1 cellular context compared by ENCODE assay signal in the genomic region with DNA sequence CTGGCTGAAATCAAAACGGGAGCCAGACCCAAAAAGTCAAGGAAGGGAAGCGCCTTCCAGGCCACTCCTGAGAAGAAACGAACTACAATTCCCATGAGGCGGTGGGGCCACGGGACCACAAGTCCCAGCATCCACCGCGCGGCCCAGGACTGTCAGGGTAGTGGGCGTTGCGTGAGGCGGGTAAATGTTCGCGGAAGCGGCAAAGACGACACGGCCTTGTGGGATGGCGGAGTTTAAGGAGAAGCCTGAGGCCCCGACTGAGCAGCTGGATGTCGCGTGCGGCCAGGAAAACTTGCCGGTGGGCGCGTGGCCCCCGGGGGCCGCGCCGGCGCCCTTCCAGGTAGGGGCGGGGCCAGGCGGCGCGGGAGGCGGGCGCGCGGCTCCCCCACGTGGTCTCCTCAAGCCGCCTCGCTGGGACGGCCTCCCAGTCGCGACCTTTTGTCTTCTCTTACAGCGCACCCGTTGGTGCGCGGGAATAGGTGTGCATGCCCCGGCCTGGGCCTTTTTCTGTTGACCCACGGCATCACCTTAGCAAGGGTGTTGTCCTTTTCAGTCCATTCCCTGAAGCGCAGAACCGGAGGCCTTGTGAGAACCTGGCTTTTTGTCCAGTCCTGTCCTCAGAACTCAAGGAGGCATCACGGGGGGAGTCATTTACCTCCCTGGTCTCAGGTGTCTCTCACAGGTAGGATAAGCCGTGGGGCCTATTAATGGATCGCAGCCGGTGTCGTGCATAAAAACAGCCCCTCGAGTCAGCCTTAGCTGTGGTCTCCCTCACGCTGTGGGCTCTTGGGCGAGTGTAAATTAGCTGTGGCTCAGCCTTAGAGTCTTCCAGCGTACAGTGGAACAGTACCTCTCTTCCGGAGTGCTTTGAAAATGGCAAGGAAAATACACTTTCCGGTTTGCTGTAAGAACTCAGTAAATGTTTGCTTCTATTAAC.
TF ChIP-seq lines count a peak whose summit lies in the region.

A gene (plus strand): TSS at position 183 of the 937 bp plus-strand sequence. CDS start 2 bp downstream, at position 185.

TF ChIP-seq in HepG2, 621 proteins besides CTCF, POLR2A, EP300 and RAD21 (continued from another document and continues in another):
- TF ChIP-seq MEF2D (CRISPR knock-in tag; IDR thresholded peaks at IDR 0.05) (peak; percentile 24; the same call in 1 of the 2 replicates), KLF15 (CRISPR knock-in tag; IDR thresholded peaks at IDR 0.05; ENCODE audit: borderline replicate concordance) (no peak), SMYD3 (CRISPR knock-in tag; IDR thresholded peaks at IDR 0.05) (no peak), MIER3 (CRISPR knock-in tag; IDR thresholded peaks at IDR 0.05; ENCODE audit: borderline replicate concordance) (peak; percentile 68), KDM4B (CRISPR knock-in tag; IDR thresholded peaks at IDR 0.05) (no peak), PITX1 (CRISPR knock-in tag; IDR thresholded peaks at IDR 0.05) (no peak), HOXA5 (CRISPR knock-in tag; IDR thresholded peaks at IDR 0.05) (no peak), MAFG (CRISPR knock-in tag; IDR thresholded peaks at IDR 0.05) (no peak), HDAC2 (CRISPR knock-in tag; IDR thresholded peaks at IDR 0.05) (no peak), SNRNP70 (IDR thresholded peaks at IDR 0.05; ENCODE audit: low read depth, low read length) (no peak), RCOR2 (CRISPR knock-in tag; IDR thresholded peaks at IDR 0.05) (no peak), MED1 (CRISPR knock-in tag; IDR thresholded peaks at IDR 0.05) (0 out of 2 replicates have a peak, but pooled peaks have one; percentile 26), KDM5A (IDR thresholded peaks at IDR 0.05; ENCODE audit: borderline replicate concordance, low read length) (peak; percentile 79; the same call in 1 of the 2 replicates), MLLT10 (CRISPR knock-in tag; IDR thresholded peaks at IDR 0.05) (no peak), ONECUT2 (CRISPR knock-in tag; IDR thresholded peaks at IDR 0.05) (no peak), SPEN (CRISPR knock-in tag; IDR thresholded peaks at IDR 0.05; ENCODE audit: low read depth) (no peak; the same call in 1 of the 2 replicates), DPF2 (CRISPR knock-in tag; IDR thresholded peaks at IDR 0.05; ENCODE audit: borderline replicate concordance, low read depth) (no peak), NFATC3 (CRISPR knock-in tag; IDR thresholded peaks at IDR 0.05) (no peak), ZBTB21 (CRISPR knock-in tag; IDR thresholded peaks at IDR 0.05) (no peak), ZNF263 (CRISPR knock-in tag; IDR thresholded peaks at IDR 0.05) (peak; percentile 34; the same call in 1 of the 2 replicates), ZNF883 (CRISPR knock-in tag; IDR thresholded peaks at IDR 0.05; ENCODE audit: not compliant biosample characterization) (no peak), NCOR1 (IDR thresholded peaks at IDR 0.05; ENCODE audit: borderline replicate concordance, low read length) (no peak)
- TF ChIP-seq, protein P1, sequence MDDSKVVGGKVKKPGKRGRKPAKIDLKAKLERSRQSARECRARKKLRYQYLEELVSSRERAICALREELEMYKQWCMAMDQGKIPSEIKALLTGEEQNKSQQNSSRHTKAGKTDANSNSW (CRISPR knock-in tag; IDR thresholded peaks at IDR 0.05; ENCODE audit: borderline replicate concordance) = no peak
- TF ChIP-seq, protein P2, sequence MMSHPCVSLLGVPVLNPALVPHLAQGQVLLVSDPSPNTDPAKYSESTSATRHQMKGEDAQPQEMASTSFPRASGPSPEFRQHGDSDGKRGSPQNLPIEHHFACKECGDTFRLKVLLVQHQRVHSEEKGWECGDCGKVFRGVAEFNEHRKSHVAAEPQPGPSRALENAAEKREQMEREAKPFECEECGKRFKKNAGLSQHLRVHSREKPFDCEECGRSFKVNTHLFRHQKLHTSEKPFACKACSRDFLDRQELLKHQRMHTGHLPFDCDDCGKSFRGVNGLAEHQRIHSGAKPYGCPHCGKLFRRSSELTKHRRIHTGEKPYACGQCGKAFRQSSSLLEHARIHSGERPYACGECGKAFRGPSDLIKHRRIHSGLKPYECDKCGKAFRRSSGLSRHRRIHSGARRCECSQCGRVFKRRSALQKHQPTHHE (CRISPR knock-in tag; IDR thresholded peaks at IDR 0.05; ENCODE audit: borderline replicate concordance) = no peak
- TF ChIP-seq, protein P3, sequence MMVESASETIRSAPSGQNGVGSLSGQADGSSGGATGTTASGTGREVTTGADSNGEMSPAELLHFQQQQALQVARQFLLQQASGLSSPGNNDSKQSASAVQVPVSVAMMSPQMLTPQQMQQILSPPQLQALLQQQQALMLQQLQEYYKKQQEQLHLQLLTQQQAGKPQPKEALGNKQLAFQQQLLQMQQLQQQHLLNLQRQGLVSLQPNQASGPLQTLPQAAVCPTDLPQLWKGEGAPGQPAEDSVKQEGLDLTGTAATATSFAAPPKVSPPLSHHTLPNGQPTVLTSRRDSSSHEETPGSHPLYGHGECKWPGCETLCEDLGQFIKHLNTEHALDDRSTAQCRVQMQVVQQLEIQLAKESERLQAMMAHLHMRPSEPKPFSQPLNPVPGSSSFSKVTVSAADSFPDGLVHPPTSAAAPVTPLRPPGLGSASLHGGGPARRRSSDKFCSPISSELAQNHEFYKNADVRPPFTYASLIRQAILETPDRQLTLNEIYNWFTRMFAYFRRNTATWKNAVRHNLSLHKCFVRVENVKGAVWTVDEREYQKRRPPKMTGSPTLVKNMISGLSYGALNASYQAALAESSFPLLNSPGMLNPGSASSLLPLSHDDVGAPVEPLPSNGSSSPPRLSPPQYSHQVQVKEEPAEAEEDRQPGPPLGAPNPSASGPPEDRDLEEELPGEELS (CRISPR knock-in tag; IDR thresholded peaks at IDR 0.05) = no peak
- TF ChIP-seq, protein P4, sequence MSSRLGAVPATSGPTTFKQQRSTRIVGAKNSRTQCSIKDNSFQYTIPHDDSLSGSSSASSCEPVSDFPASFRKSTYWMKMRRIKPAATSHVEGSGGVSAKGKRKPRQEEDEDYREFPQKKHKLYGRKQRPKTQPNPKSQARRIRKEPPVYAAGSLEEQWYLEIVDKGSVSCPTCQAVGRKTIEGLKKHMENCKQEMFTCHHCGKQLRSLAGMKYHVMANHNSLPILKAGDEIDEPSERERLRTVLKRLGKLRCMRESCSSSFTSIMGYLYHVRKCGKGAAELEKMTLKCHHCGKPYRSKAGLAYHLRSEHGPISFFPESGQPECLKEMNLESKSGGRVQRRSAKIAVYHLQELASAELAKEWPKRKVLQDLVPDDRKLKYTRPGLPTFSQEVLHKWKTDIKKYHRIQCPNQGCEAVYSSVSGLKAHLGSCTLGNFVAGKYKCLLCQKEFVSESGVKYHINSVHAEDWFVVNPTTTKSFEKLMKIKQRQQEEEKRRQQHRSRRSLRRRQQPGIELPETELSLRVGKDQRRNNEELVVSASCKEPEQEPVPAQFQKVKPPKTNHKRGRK (CRISPR knock-in tag; IDR thresholded peaks at IDR 0.05) = no peak
- TF ChIP-seq, protein P5, sequence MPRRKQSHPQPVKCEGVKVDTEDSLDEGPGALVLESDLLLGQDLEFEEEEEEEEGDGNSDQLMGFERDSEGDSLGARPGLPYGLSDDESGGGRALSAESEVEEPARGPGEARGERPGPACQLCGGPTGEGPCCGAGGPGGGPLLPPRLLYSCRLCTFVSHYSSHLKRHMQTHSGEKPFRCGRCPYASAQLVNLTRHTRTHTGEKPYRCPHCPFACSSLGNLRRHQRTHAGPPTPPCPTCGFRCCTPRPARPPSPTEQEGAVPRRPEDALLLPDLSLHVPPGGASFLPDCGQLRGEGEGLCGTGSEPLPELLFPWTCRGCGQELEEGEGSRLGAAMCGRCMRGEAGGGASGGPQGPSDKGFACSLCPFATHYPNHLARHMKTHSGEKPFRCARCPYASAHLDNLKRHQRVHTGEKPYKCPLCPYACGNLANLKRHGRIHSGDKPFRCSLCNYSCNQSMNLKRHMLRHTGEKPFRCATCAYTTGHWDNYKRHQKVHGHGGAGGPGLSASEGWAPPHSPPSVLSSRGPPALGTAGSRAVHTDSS (CRISPR knock-in tag; conservative IDR thresholded peaks at IDR 0.05) = no peak
- TF ChIP-seq, protein P6, sequence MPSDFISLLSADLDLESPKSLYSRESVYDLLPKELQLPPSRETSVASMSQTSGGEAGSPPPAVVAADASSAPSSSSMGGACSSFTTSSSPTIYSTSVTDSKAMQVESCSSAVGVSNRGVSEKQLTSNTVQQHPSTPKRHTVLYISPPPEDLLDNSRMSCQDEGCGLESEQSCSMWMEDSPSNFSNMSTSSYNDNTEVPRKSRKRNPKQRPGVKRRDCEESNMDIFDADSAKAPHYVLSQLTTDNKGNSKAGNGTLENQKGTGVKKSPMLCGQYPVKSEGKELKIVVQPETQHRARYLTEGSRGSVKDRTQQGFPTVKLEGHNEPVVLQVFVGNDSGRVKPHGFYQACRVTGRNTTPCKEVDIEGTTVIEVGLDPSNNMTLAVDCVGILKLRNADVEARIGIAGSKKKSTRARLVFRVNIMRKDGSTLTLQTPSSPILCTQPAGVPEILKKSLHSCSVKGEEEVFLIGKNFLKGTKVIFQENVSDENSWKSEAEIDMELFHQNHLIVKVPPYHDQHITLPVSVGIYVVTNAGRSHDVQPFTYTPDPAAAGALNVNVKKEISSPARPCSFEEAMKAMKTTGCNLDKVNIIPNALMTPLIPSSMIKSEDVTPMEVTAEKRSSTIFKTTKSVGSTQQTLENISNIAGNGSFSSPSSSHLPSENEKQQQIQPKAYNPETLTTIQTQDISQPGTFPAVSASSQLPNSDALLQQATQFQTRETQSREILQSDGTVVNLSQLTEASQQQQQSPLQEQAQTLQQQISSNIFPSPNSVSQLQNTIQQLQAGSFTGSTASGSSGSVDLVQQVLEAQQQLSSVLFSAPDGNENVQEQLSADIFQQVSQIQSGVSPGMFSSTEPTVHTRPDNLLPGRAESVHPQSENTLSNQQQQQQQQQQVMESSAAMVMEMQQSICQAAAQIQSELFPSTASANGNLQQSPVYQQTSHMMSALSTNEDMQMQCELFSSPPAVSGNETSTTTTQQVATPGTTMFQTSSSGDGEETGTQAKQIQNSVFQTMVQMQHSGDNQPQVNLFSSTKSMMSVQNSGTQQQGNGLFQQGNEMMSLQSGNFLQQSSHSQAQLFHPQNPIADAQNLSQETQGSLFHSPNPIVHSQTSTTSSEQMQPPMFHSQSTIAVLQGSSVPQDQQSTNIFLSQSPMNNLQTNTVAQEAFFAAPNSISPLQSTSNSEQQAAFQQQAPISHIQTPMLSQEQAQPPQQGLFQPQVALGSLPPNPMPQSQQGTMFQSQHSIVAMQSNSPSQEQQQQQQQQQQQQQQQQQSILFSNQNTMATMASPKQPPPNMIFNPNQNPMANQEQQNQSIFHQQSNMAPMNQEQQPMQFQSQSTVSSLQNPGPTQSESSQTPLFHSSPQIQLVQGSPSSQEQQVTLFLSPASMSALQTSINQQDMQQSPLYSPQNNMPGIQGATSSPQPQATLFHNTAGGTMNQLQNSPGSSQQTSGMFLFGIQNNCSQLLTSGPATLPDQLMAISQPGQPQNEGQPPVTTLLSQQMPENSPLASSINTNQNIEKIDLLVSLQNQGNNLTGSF (CRISPR knock-in tag; IDR thresholded peaks at IDR 0.05) = no peak; the same call in 1 of the 2 replicates
- TF ChIP-seq, protein P7, sequence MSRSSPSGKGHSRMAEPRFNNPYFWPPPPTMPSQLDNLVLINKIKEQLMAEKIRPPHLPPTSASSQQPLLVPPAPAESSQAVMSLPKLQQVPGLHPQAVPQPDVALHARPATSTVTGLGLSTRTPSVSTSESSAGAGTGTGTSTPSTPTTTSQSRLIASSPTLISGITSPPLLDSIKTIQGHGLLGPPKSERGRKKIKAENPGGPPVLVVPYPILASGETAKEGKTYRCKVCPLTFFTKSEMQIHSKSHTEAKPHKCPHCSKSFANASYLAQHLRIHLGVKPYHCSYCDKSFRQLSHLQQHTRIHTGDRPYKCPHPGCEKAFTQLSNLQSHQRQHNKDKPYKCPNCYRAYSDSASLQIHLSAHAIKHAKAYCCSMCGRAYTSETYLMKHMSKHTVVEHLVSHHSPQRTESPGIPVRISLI (CRISPR knock-in tag; IDR thresholded peaks at IDR 0.05; ENCODE audit: borderline replicate concordance) = no peak
- TF ChIP-seq, protein P8, sequence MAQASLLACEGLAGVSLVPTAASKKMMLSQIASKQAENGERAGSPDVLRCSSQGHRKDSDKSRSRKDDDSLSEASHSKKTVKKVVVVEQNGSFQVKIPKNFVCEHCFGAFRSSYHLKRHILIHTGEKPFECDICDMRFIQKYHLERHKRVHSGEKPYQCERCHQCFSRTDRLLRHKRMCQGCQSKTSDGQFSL (CRISPR knock-in tag; IDR thresholded peaks at IDR 0.05) = no peak
- TF ChIP-seq, protein P9, sequence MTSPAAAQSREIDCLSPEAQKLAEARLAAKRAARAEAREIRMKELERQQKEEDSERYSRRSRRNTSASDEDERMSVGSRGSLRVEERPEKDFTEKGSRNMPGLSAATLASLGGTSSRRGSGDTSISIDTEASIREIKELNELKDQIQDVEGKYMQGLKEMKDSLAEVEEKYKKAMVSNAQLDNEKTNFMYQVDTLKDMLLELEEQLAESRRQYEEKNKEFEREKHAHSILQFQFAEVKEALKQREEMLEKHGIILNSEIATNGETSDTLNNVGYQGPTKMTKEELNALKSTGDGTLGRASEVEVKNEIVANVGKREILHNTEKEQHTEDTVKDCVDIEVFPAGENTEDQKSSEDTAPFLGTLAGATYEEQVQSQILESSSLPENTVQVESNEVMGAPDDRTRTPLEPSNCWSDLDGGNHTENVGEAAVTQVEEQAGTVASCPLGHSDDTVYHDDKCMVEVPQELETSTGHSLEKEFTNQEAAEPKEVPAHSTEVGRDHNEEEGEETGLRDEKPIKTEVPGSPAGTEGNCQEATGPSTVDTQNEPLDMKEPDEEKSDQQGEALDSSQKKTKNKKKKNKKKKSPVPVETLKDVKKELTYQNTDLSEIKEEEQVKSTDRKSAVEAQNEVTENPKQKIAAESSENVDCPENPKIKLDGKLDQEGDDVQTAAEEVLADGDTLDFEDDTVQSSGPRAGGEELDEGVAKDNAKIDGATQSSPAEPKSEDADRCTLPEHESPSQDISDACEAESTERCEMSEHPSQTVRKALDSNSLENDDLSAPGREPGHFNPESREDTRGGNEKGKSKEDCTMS (CRISPR knock-in tag; conservative IDR thresholded peaks at IDR 0.05) = no peak
- TF ChIP-seq, protein P10, sequence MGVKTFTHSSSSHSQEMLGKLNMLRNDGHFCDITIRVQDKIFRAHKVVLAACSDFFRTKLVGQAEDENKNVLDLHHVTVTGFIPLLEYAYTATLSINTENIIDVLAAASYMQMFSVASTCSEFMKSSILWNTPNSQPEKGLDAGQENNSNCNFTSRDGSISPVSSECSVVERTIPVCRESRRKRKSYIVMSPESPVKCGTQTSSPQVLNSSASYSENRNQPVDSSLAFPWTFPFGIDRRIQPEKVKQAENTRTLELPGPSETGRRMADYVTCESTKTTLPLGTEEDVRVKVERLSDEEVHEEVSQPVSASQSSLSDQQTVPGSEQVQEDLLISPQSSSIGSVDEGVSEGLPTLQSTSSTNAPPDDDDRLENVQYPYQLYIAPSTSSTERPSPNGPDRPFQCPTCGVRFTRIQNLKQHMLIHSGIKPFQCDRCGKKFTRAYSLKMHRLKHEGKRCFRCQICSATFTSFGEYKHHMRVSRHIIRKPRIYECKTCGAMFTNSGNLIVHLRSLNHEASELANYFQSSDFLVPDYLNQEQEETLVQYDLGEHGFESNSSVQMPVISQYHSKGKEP (CRISPR knock-in tag; IDR thresholded peaks at IDR 0.05) = peak; percentile 34; the same call in 1 of the 2 replicates
- TF ChIP-seq, protein P11, sequence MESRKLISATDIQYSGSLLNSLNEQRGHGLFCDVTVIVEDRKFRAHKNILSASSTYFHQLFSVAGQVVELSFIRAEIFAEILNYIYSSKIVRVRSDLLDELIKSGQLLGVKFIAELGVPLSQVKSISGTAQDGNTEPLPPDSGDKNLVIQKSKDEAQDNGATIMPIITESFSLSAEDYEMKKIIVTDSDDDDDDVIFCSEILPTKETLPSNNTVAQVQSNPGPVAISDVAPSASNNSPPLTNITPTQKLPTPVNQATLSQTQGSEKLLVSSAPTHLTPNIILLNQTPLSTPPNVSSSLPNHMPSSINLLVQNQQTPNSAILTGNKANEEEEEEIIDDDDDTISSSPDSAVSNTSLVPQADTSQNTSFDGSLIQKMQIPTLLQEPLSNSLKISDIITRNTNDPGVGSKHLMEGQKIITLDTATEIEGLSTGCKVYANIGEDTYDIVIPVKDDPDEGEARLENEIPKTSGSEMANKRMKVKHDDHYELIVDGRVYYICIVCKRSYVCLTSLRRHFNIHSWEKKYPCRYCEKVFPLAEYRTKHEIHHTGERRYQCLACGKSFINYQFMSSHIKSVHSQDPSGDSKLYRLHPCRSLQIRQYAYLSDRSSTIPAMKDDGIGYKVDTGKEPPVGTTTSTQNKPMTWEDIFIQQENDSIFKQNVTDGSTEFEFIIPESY (CRISPR knock-in tag; IDR thresholded peaks at IDR 0.05) = peak; percentile 71
